8 cellular contexts compared by ENCODE assay signal in genomic region chr17:76528156-76528527, GRCh38. TPM values are rescaled to one million over a fixed set of nuclear protein-coding genes. Genes with fewer than 3 reads are reported as not detected.
A peak's percentile ranks its signal among the peaks of the same experiment; 100 is the strongest.
DNase-seq lines count a peak whose midpoint lies in the region; ATAC-seq and TF ChIP-seq lines count a peak whose summit lies in the region.
"Had no signal": no experiment of that assay in that cellular context is flagged by ENCODE, and none has a peak within 500 bp of the region (broad histone marks: within the 10 kb centered on the region; RNA-seq: fewer than 3 reads in every experiment).

No MANE protein-coding gene starts in this region.

- no peaks in the 10 kb centered on the region for H3K27me3 ChIP-seq in right cardiac atrium (ENCODE audit: control insufficient read depth, insufficient read depth)
- no peaks in the 10 kb centered on the region for H3K27me3 ChIP-seq in thoracic aorta (replicated peaks; ENCODE audit: insufficient read depth)
- peaks cover 5% of the 10 kb centered on the region for H3K27me3 ChIP-seq in endodermal cell (ENCODE audit: control insufficient read depth, insufficient read depth, low read length, poor library complexity, severe bottlenecking)

- H3K27ac ChIP-seq in RWPE1 (peak overlapping the region; percentile 99), right cardiac atrium (ENCODE audit: low read length) (peak overlapping the region; percentile 97), thoracic aorta (peak overlapping the region; percentile 86 to 92), endodermal cell (ENCODE audit: low read depth, low read length) (no peak overlapping the region)
- H3K27ac ChIP-seq: HL-60 had no signal

- WGBS in right cardiac atrium = 51% methylated on average over 15 of the region's 15 CpGs
- 89 to 92% methylated on average over 8 to 14 of the region's 15 CpGs for WGBS in endodermal cell (ENCODE audit: insufficient coverage in 1 of 2, insufficient read length in 1 of 2), 2 experiments

- H3K27ac Mint-ChIP-seq in endodermal cell = no peak overlapping the region

- ATAC-seq in GM21619 (IDR thresholded peaks at IDR 0.05; ENCODE audit: unreplicated experiment) (peak; percentile 50), right cardiac atrium (no peak), thoracic aorta (ENCODE audit: insufficient number of reproducible peaks, low FRiP score, low read depth) (no peak)

- H3K4me1 Mint-ChIP-seq in endodermal cell = peaks cover 12% of the 10 kb centered on the region

- CTCF ChIA-PET in RWPE1 (lab: Yijun Ruan, JAX) = interaction anchor here (0.7 to 1.6 kb wide), 4 partner anchors 16 to 96 kb away, joined by 3 to 12 read pairs (median 6); partner anchors contain the start of gene ST6GALNAC2

- H3K36me3 Mint-ChIP-seq in endodermal cell (ENCODE audit: low read depth) = no peaks in the 10 kb centered on the region

- intact Hi-C loops in right cardiac atrium (cut with DNase I) (loop anchor here in 2 of 4 donors (10.0 kb wide), 2 partner anchors 57 to 97 kb away; partner anchors contain the start of gene ST6GALNAC2 (in 1 of the 2)), posterior cingulate gyrus (cut with DNase I) (no loop called here)

- H3K4me3 ChIP-seq in right cardiac atrium (ENCODE audit: low read length) (peak overlapping the region; percentile 6), thoracic aorta (peak overlapping the region; percentile 59), endodermal cell (ENCODE audit: low read length) (no peak overlapping the region)

- peaks cover 12% of the 10 kb centered on the region for H3K27me3 Mint-ChIP-seq in endodermal cell (ENCODE audit: insufficient read depth)

- TF ChIP-seq CTCF in RWPE1 (conservative IDR thresholded peaks at IDR 0.05; ENCODE audit: low read depth) = no peak
- no peak for TF ChIP-seq CTCF in thoracic aorta (IDR thresholded peaks at IDR 0.05)
- no peak for TF ChIP-seq CTCF in endodermal cell (conservative IDR thresholded peaks at IDR 0.05)

- DNase-seq in RWPE1 (ENCODE audit: low spot score) = no peak
- DNase-seq in right cardiac atrium = peak in 2 of 3 donors; percentile 73 to 81
- DNase-seq in thoracic aorta (ENCODE audit: low spot score) = no peak
- DNase-seq in endodermal cell = no peak
- DNase-seq in posterior cingulate gyrus = no peak
- no peak for DNase-seq in superior temporal gyrus (ENCODE audit: extremely low spot score)

- H3K4me1 ChIP-seq in right cardiac atrium (ENCODE audit: control insufficient read depth, insufficient read depth, low read length) (peaks cover 17% of the 10 kb centered on the region), thoracic aorta (ENCODE audit: control insufficient read depth in 1 of 2, low read depth in 2 of 2) (peaks cover 35 to 40% of the 10 kb centered on the region in 2 donors), endodermal cell (ENCODE audit: control insufficient read depth, insufficient read depth, low read length) (no peaks in the 10 kb centered on the region)

- no peak overlapping the region for H3K9ac ChIP-seq in endodermal cell (ENCODE audit: extremely low read depth, low read length, poor library complexity, severe bottlenecking)

- POLR2A ChIA-PET in RWPE1 (lab: Yijun Ruan, JAX; ENCODE audit: low non-redundant PET) = no interaction called here

- no peaks in the 10 kb centered on the region for H3K9me3 Mint-ChIP-seq in endodermal cell

- H3K4me3 Mint-ChIP-seq in endodermal cell = no peak overlapping the region

- H3K36me3 ChIP-seq in thoracic aorta (no peaks in the 10 kb centered on the region), endodermal cell (ENCODE audit: control insufficient read depth, insufficient read depth, low read length) (no peaks in the 10 kb centered on the region)

- no peaks in the 10 kb centered on the region for H3K9me3 ChIP-seq in right cardiac atrium (ENCODE audit: control insufficient read depth, low read length)
- H3K9me3 ChIP-seq in thoracic aorta = no peaks in the 10 kb centered on the region
- H3K9me3 ChIP-seq in endodermal cell (ENCODE audit: control insufficient read depth, low read length) = no peaks in the 10 kb centered on the region

RNA-seq across cellular contexts. Expression of gene CYGB, which starts 9.4 kb away (rescaled TPM):
- 10 to 100 TPM; 46.6 to 83.9 (median 67.3) TPM for total RNA-seq in right cardiac atrium
- 58.7 TPM for polyA plus RNA-seq in right cardiac atrium
- 10 to 100 TPM in 1 of 2 donors, 1 to 10 TPM in 1; 8.3 to 17.7 TPM for total RNA-seq in thoracic aorta
- total RNA-seq in endodermal cell = 1 to 10 TPM; 2.0 to 3.4 TPM
- polyA plus RNA-seq in endodermal cell (2013, experiment 1 of 2) = 3.3 TPM
- polyA plus RNA-seq in endodermal cell (2013, experiment 2 of 2) = 2.3 TPM

RNA-seq across cellular contexts. Expression of gene PRCD, which starts 11.7 kb away (rescaled TPM):
- total RNA-seq in right cardiac atrium = 10 to 100 TPM in 3 of 4 donors, 1 to 10 TPM in 1; 6.1 to 11.6 (median 10.9) TPM
- polyA plus RNA-seq in right cardiac atrium = 9.8 TPM
- total RNA-seq in thoracic aorta = 1 to 10 TPM; 1.9 to 2.4 TPM
- 1 to 10 TPM; 3.2 to 4.8 TPM for total RNA-seq in endodermal cell
- 0.50 TPM for polyA plus RNA-seq in endodermal cell (2013, experiment 1 of 2)
- 2.2 TPM for polyA plus RNA-seq in endodermal cell (2013, experiment 2 of 2)

RNA-seq across cellular contexts. Expression of gene RHBDF2, which starts 26.9 kb away (rescaled TPM):
- total RNA-seq in right cardiac atrium (10 to 100 TPM; 10.2 to 16.4 (median 12.8) TPM), thoracic aorta (100 to 1,000 TPM in 1 of 2 donors, 10 to 100 TPM in 1; 91.6 to 153 TPM), endodermal cell (10 to 100 TPM; 28.5 to 31.1 TPM)
- 11.2 TPM for polyA plus RNA-seq in right cardiac atrium
- polyA plus RNA-seq in endodermal cell (2013, experiment 1 of 2) = 6.1 TPM
- 6.0 TPM for polyA plus RNA-seq in endodermal cell (2013, experiment 2 of 2)

RNA-seq across cellular contexts. Expression of gene ST6GALNAC2, which starts 57.5 kb away (rescaled TPM):
- 1 to 10 TPM; 4.0 to 5.8 (median 5.5) TPM for total RNA-seq in right cardiac atrium
- polyA plus RNA-seq in right cardiac atrium = 4.2 TPM
- 1 to 10 TPM in 1 of 2 donors, not detected in 1; 1.8 TPM for total RNA-seq in thoracic aorta
- 10 to 100 TPM; 15.1 to 26.9 TPM for total RNA-seq in endodermal cell
- 3.5 TPM for polyA plus RNA-seq in endodermal cell (2013, experiment 1 of 2)
- polyA plus RNA-seq in endodermal cell (2013, experiment 2 of 2) = 3.6 TPM

Comparison
In these comparisons a context has a peak if more than half of its experiments do, and no peak if none do; other contexts are left out.
1. DNase-seq: peak in right cardiac atrium (2 of 3); none in RWPE1 (single experiment), thoracic aorta (single experiment), endodermal cell (single experiment), posterior cingulate gyrus (0 of 10) and superior temporal gyrus (single experiment).